Comparison of ENCODE assay signal across 13 cellular contexts in the genomic region with DNA sequence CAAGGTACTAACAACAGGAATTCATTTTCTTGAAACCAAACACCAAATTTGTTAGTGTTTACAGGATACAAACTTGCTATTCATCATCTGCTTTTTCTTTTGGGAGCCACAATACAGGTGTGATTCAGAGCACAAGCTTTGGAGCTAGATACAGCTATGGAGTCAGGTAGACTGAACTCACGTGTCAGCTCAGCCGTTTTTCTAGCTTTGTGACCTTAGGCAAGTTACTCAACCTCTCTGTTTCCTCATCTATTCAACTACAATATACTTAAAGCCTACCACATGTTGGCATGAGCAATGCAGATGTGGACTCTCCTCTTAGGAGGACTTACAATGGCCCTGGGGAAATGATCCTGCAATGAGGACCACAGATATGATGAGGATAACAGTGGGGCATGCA. TPM values are rescaled to one million over a fixed set of nuclear protein-coding genes. Genes with fewer than 3 reads are reported as not detected.
DNase-seq lines count a peak whose midpoint lies in the region; ATAC-seq, FAIRE-seq and TF ChIP-seq lines count a peak whose summit lies in the region.
"Had no signal": no experiment of that assay in that cellular context is flagged by ENCODE, and none has a peak within 500 bp of the region (broad histone marks: within the 10 kb centered on the region; RNA-seq: fewer than 3 reads in every experiment).

No MANE protein-coding gene starts in this region.

- TF ChIP-seq CTCF in HepG2 (CRISPR knock-in tag; IDR thresholded peaks at IDR 0.05) (no peak), right lobe of liver (IDR thresholded peaks at IDR 0.05) (no peak), spleen (IDR thresholded peaks at IDR 0.05 in 8 of 11, conservative IDR thresholded peaks at IDR 0.05 in 3 of 11) (no peak)

- no peak overlapping the region for H2AFZ ChIP-seq in HepG2 (ENCODE audit: low read length)
- H2AFZ ChIP-seq: GM23248 had no signal

- H3K27ac ChIP-seq in HepG2 (ENCODE audit: extremely low read length, insufficient read depth, low read length) (no peak overlapping the region), right lobe of liver (no peak overlapping the region), spleen (no peak overlapping the region)
- H3K27ac ChIP-seq: BLaER1 treated with 17β-estradiol and CSF1 and Interleukin-3, amounts not matched to agents 10 nM and 100 nM; GM23248; HL-60 had no signal

- TF ChIP-seq EP300 in HepG2 (IDR thresholded peaks at IDR 0.05; ENCODE audit: low read depth in 2 of 2, low read length in 2 of 2) (no peak), HepG2 (CRISPR knock-in tag; IDR thresholded peaks at IDR 0.05; ENCODE audit: borderline replicate concordance) (no peak)

- H3K36me3 ChIP-seq in HepG2 (replicated peaks in 1 of 2; ENCODE audit: control insufficient read depth in 1 of 2, insufficient read depth in 2 of 2, low read length in 2 of 2) (no peaks in the 10 kb centered on the region), right lobe of liver (no peaks in the 10 kb centered on the region), spleen (no peaks in the 10 kb centered on the region)
- H3K36me3 ChIP-seq: BLaER1 treated with 17β-estradiol and CSF1 and Interleukin-3, amounts not matched to agents 10 nM and 100 nM had no signal

- no peaks in the 10 kb centered on the region for H3K9me3 ChIP-seq in HepG2 (ENCODE audit: low read length)
- no peaks in the 10 kb centered on the region for H3K9me3 ChIP-seq in right lobe of liver
- no peaks in the 10 kb centered on the region for H3K9me3 ChIP-seq in spleen
- H3K9me3 ChIP-seq: BLaER1 treated with 17β-estradiol and CSF1 and Interleukin-3, amounts not matched to agents 10 nM and 100 nM had no signal

- intact Hi-C loops in HepG2 (cut with micrococcal nuclease; ENCODE audit: unreplicated experiment) (loop anchor here (10.0 kb wide), 1 partner anchor 64 kb away; no protein-coding TSS in a partner anchor), right lobe of liver (cut with DNase I) (no loop called here), spleen (cut with DNase I; ENCODE audit: low total_unique reads) (no loop called here)

- H3K4me3 ChIP-seq in HepG2 (replicated peaks in 1 of 3; ENCODE audit: insufficient read depth in 1 of 3, low read depth in 2 of 3, low read length in 3 of 3) (no peak overlapping the region), right lobe of liver (no peak overlapping the region), spleen (no peak overlapping the region)
- H3K4me3 ChIP-seq: BLaER1 treated with 17β-estradiol and CSF1 and Interleukin-3, amounts not matched to agents 10 nM and 100 nM; GM23248 had no signal

- 37% methylated on average over 2 of the region's 2 CpGs for WGBS in HepG2 (ENCODE audit: low lambda C conversion rate)
- 28% methylated on average over 2 of the region's 2 CpGs for WGBS in right lobe of liver (ENCODE audit: insufficient coverage, low coverage, low lambda C conversion rate, missing lambda C conversion rate)
- 62 to 86% (median 67%) methylated on average over 2 of the region's 2 CpGs for WGBS in spleen, 5 donors

- DNase-seq in HepG2 (ENCODE audit: low spot score) (no peak), right lobe of liver (no peak), mesenteric fat pad (ENCODE audit: low spot score) (no peak), spleen (no peak)
- DNase-seq in activated T-cell treated with anti-CD3 and anti-CD28 coated beads, Interleukin-2, amount 50 U/mL, for 1 hour, result no peak
- DNase-seq: 8988T; CD4-positive, CD25-positive, alpha-beta regulatory T cell; GF-D8 had no signal

- H3K9me3 Mint-ChIP-seq in activated T-helper 17 cell treated with anti-CD3 and anti-CD28 coated beads, Interleukin-2, amount 50 U/mL, for 72 hours, result no peaks in the 10 kb centered on the region

- no peak overlapping the region for H3K4me3 Mint-ChIP-seq in activated T-helper 17 cell treated with anti-CD3 and anti-CD28 coated beads, Interleukin-2, amount 50 U/mL, for 72 hours
- H3K4me3 Mint-ChIP-seq: CD4-positive, CD25-positive, alpha-beta regulatory T cell had no signal

- H3K79me2 ChIP-seq in HepG2 (ENCODE audit: insufficient read depth, low read length), result no peaks in the 10 kb centered on the region

- ATAC-seq in HepG2 (no peak), right lobe of liver (no peak), esophagus mucosa (peak; percentile 86)
- ATAC-seq in activated T-helper 17 cell treated with anti-CD3 and anti-CD28 coated beads, Interleukin-2, amount 50 U/mL, for 72 hours (replicated peaks), result peak; percentile 21

- no peak overlapping the region for H3K9ac ChIP-seq in HepG2 (ENCODE audit: insufficient read depth, low read depth, low read length)
- H3K9ac ChIP-seq: BLaER1 treated with 17β-estradiol and CSF1 and Interleukin-3, amounts not matched to agents 10 nM and 100 nM; GM23248 had no signal

- no TSS peak for BruUV-seq in HepG2 (replicated peaks; lab: Mats Ljungman, UMichigan)

- H3K36me3 Mint-ChIP-seq in activated T-helper 17 cell treated with anti-CD3 and anti-CD28 coated beads, Interleukin-2, amount 50 U/mL, for 72 hours (ENCODE audit: low read depth), result no peaks in the 10 kb centered on the region
- H3K36me3 Mint-ChIP-seq: CD4-positive, CD25-positive, alpha-beta regulatory T cell had no signal

- H3K4me1 ChIP-seq in HepG2 (ENCODE audit: insufficient read depth, low read length) (peaks cover 17% of the 10 kb centered on the region), right lobe of liver (no peaks in the 10 kb centered on the region), spleen (peaks cover 0 to 1% (median 0%) of the 10 kb centered on the region in 6 donors)

- H3K4me1 Mint-ChIP-seq in activated T-helper 17 cell treated with anti-CD3 and anti-CD28 coated beads, Interleukin-2, amount 50 U/mL, for 72 hours, result peaks cover 4% of the 10 kb centered on the region

- FAIRE-seq in HepG2 (lab: Jason Lieb, UNC), result no peak

- no peak for TF ChIP-seq RAD21 in HepG2 (CRISPR knock-in tag; IDR thresholded peaks at IDR 0.05)

- no peaks in the 10 kb centered on the region for H4K20me1 ChIP-seq in HepG2 (ENCODE audit: insufficient read depth, low read length)

- H3K4me2 ChIP-seq in HepG2 (ENCODE audit: low read depth, low read length), result no peak overlapping the region

- POLR2A ChIA-PET in HepG2 (lab: Yijun Ruan, JAX), result no interaction called here

- H3K27me3 Mint-ChIP-seq in activated T-helper 17 cell treated with anti-CD3 and anti-CD28 coated beads, Interleukin-2, amount 50 U/mL, for 72 hours, result peaks cover 30% of the 10 kb centered on the region

- CTCF ChIA-PET in HepG2 (lab: Yijun Ruan, JAX; ENCODE audit: low intra/inter-chr PET ratio, low total read pairs), result no interaction called here

- in situ Hi-C loops in HepG2 (cut with HindIII; ENCODE audit: extremely low pct_ligation_motif_present, low pct_unique_long_range_greater_than_20kb), result no loop called here

- TF ChIP-seq POLR2A in HepG2 (IDR thresholded peaks at IDR 0.05; ENCODE audit: insufficient read depth in 1 of 2, low read depth in 2 of 2, low read length in 2 of 2) (no peak), right lobe of liver (IDR thresholded peaks at IDR 0.05) (no peak), spleen (IDR thresholded peaks at IDR 0.05) (no peak)

- H3K27me3 ChIP-seq in HepG2 (ENCODE audit: control insufficient read depth in 1 of 2, insufficient read depth in 2 of 2, low read length in 2 of 2) (peaks cover 0 to 1% of the 10 kb centered on the region in 2 experiments; a peak in 1 of 5 replicates), right lobe of liver (no peaks in the 10 kb centered on the region), spleen (replicated peaks in 1 of 7) (peaks cover under 1 to 59% (median 24%) of the 10 kb centered on the region in 7 donors)

- H3K27ac Mint-ChIP-seq in activated T-helper 17 cell treated with anti-CD3 and anti-CD28 coated beads, Interleukin-2, amount 50 U/mL, for 72 hours, result no peak overlapping the region
- H3K27ac Mint-ChIP-seq: CD4-positive, CD25-positive, alpha-beta regulatory T cell had no signal

RNA-seq across cellular contexts. Expression of gene HTR1D, which starts 6.3 kb away (rescaled TPM):
- total RNA-seq in HepG2 (2016; rRNA removed; fragmentation: Illumina TruSeq; extraction: Trizol), result 0.04 and 0.25 TPM in 2 replicates
- total RNA-seq in HepG2 (2016; cell fraction: cytosol; rRNA removed; fragmentation: Illumina TruSeq; extraction: Trizol; ENCODE audit: low read depth), result not detected in 2 replicates
- total RNA-seq in HepG2 (2016; cell fraction: insoluble cytoplasmic fraction; rRNA removed; fragmentation: Illumina TruSeq; extraction: Trizol), result 0.12 and 0.13 TPM in 2 replicates
- total RNA-seq in HepG2 (2016; cell fraction: membrane; rRNA removed; fragmentation: Illumina TruSeq; extraction: Trizol), result 0.12 and 0.21 TPM in 2 replicates
- not detected in 2 replicates for total RNA-seq in HepG2 (2016; cell fraction: nucleus; rRNA removed; fragmentation: Illumina TruSeq; extraction: Trizol)
- 0.07 and 0.29 TPM in 2 replicates for polyA plus RNA-seq in HepG2 (2011; rRNA removed)
- 0.05 and 0.15 TPM in 2 replicates for polyA plus RNA-seq in HepG2 (2011; cell fraction: cytosol; rRNA removed)
- 0.08 and 0.10 TPM in 2 replicates for polyA plus RNA-seq in HepG2 (2011; cell fraction: nucleus; rRNA removed)
- polyA plus RNA-seq in HepG2 (2012), result 0.23 and 0.67 TPM in 2 replicates
- 0.07 TPM in 1 of 2 replicates, not detected in the other for polyA plus RNA-seq in HepG2 (2016; cell fraction: cytosol; fragmentation: Illumina TruSeq; extraction: Trizol; ENCODE audit: low read depth)
- 0.22 and 0.25 TPM in 2 replicates for polyA plus RNA-seq in HepG2 (2016; cell fraction: insoluble cytoplasmic fraction; fragmentation: Illumina TruSeq; extraction: Trizol; ENCODE audit: low read depth)
- polyA plus RNA-seq in HepG2 (2016; cell fraction: membrane; fragmentation: Illumina TruSeq; extraction: Trizol; ENCODE audit: low read depth), result 0.18 and 0.20 TPM in 2 replicates
- polyA plus RNA-seq in HepG2 (2016; cell fraction: nucleus; fragmentation: Illumina TruSeq; extraction: Trizol; ENCODE audit: insufficient read depth, low read depth), result 0.31 TPM in 2 replicates
- 0.16 and 17.0 TPM in 2 replicates for polyA minus RNA-seq in HepG2 (2011; rRNA and poly(A)+ RNA removed; ENCODE audit: low replicate concordance)
- polyA minus RNA-seq in HepG2 (2011; cell fraction: cytosol; rRNA and poly(A)+ RNA removed), result not detected in 2 replicates
- 0.37 TPM in 1 of 2 replicates, not detected in the other for polyA minus RNA-seq in HepG2 (2011; cell fraction: nucleus; rRNA and poly(A)+ RNA removed)
- total RNA-seq in right lobe of liver, result not detected
- not detected for total RNA-seq in activated T-helper 17 cell treated with anti-CD3 and anti-CD28 coated beads, Interleukin-2, amount 50 U/mL, for 72 hours
- total RNA-seq in esophagus mucosa, result not detected
- not detected for total RNA-seq in mesenteric fat pad
- under 1 TPM in 1 of 7 donors, not detected in 6; 0.13 TPM for total RNA-seq in spleen
- not detected for polyA plus RNA-seq in spleen
- total RNA-seq: CD4-positive, CD25-positive, alpha-beta regulatory T cell; GM23248 had no signal
- polyA plus RNA-seq: CD4-positive, CD25-positive, alpha-beta regulatory T cell; GM23248 had no signal

RNA-seq across cellular contexts. Expression of gene LUZP1, which starts 42.3 kb away (rescaled TPM):
- total RNA-seq in HepG2 (2016; rRNA removed; fragmentation: Illumina TruSeq; extraction: Trizol) (12.7 and 21.5 TPM in 2 replicates), right lobe of liver (1 to 10 TPM; 4.1 to 8.0 (median 6.1) TPM), esophagus mucosa (17.1 TPM), mesenteric fat pad (48.6 TPM), spleen (10 to 100 TPM; 25.4 to 51.6 (median 36.8) TPM)
- total RNA-seq in HepG2 (2016; cell fraction: cytosol; rRNA removed; fragmentation: Illumina TruSeq; extraction: Trizol; ENCODE audit: low read depth), result 0.88 and 0.91 TPM in 2 replicates
- total RNA-seq in HepG2 (2016; cell fraction: insoluble cytoplasmic fraction; rRNA removed; fragmentation: Illumina TruSeq; extraction: Trizol), result 12.1 and 20.0 TPM in 2 replicates
- total RNA-seq in HepG2 (2016; cell fraction: membrane; rRNA removed; fragmentation: Illumina TruSeq; extraction: Trizol), result 3.4 and 4.5 TPM in 2 replicates
- 14.6 and 16.0 TPM in 2 replicates for total RNA-seq in HepG2 (2016; cell fraction: nucleus; rRNA removed; fragmentation: Illumina TruSeq; extraction: Trizol)
- polyA plus RNA-seq in HepG2 (2011; rRNA removed) (6.9 and 7.2 TPM in 2 replicates), spleen (1 to 10 TPM; 1.7 to 5.1 (median 1.9) TPM)
- polyA plus RNA-seq in HepG2 (2011; cell fraction: cytosol; rRNA removed), result 4.6 and 5.4 TPM in 2 replicates
- polyA plus RNA-seq in HepG2 (2011; cell fraction: nucleus; rRNA removed), result 10.9 and 11.8 TPM in 2 replicates
- 8.0 and 9.5 TPM in 2 replicates for polyA plus RNA-seq in HepG2 (2012)
- 0.23 and 0.26 TPM in 2 replicates for polyA plus RNA-seq in HepG2 (2016; cell fraction: cytosol; fragmentation: Illumina TruSeq; extraction: Trizol; ENCODE audit: low read depth)
- 8.6 and 8.9 TPM in 2 replicates for polyA plus RNA-seq in HepG2 (2016; cell fraction: insoluble cytoplasmic fraction; fragmentation: Illumina TruSeq; extraction: Trizol; ENCODE audit: low read depth)
- polyA plus RNA-seq in HepG2 (2016; cell fraction: membrane; fragmentation: Illumina TruSeq; extraction: Trizol; ENCODE audit: low read depth), result 0.73 and 0.81 TPM in 2 replicates
- 11.6 and 14.4 TPM in 2 replicates for polyA plus RNA-seq in HepG2 (2016; cell fraction: nucleus; fragmentation: Illumina TruSeq; extraction: Trizol; ENCODE audit: insufficient read depth, low read depth)
- 19.5 and 28.3 TPM in 2 replicates for polyA minus RNA-seq in HepG2 (2011; rRNA and poly(A)+ RNA removed; ENCODE audit: low replicate concordance)
- polyA minus RNA-seq in HepG2 (2011; cell fraction: cytosol; rRNA and poly(A)+ RNA removed), result 10.6 and 12.2 TPM in 2 replicates
- polyA minus RNA-seq in HepG2 (2011; cell fraction: nucleus; rRNA and poly(A)+ RNA removed), result 25.2 and 28.5 TPM in 2 replicates
- 10 to 100 TPM; 14.8 to 22.0 TPM for total RNA-seq in activated T-helper 17 cell treated with anti-CD3 and anti-CD28 coated beads, Interleukin-2, amount 50 U/mL, for 72 hours

Comparison
In these comparisons a context has a peak if more than half of its experiments do, and no peak if none do; other contexts are left out.
1. ATAC-seq: peak in activated T-helper 17 cell treated with anti-CD3 and anti-CD28 coated beads, Interleukin-2, amount 50 U/mL, for 72 hours (single experiment) and esophagus mucosa (single experiment); none in HepG2 (single experiment) and right lobe of liver (0 of 4).